ENCODE assay signal across 14 cellular contexts in the genomic region with DNA sequence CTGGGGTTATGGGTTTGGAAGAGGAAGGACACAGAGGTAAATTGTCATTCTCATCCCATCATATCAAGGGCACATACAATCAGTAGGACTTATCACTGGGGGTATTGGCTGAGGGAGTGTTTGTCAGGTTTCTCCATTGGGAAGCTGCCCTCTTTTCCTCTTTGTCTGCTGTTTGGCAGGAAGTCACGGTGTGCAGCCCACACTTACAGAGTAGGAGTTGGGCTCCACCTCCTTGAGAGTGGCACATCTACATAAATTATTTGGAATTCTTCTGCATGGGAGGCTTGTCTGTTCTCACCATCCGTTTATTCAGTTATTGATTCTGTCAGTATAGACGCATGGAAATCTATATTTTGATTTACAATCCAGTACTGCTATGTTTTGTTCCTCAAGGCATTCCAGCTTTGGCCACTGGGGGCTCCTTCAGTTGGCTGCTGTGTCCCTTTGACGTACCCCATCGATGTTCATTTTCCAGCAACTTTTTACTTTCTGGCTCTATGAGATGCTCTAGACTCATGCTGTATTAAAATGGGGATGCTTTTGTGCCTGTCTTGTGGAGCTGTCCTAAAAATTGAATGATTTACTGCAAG.
A peak's percentile ranks its signal among the peaks of the same experiment; 100 is the strongest.
DNase-seq lines count a peak whose midpoint lies in the region; ATAC-seq and TF ChIP-seq lines count a peak whose summit lies in the region.
"Had no signal": no experiment of that assay in that cellular context is flagged by ENCODE, and none has a peak within 500 bp of the region (broad histone marks: within the 10 kb centered on the region; RNA-seq: fewer than 3 reads in every experiment).

No MANE protein-coding gene starts in this region.

- peak; percentile 47 for TF ChIP-seq CTCF in MCF 10A (IDR thresholded peaks at IDR 0.05; ENCODE audit: unreplicated experiment)
- TF ChIP-seq CTCF in breast epithelium (IDR thresholded peaks at IDR 0.05) = peak in 1 of 3 donors; percentile 14
- TF ChIP-seq CTCF in RWPE2 (IDR thresholded peaks at IDR 0.05; ENCODE audit: poor library complexity, severe bottlenecking) = peak; percentile 45
- TF ChIP-seq CTCF in fibroblast of pulmonary artery (IDR thresholded peaks at IDR 0.05; ENCODE audit: low read length, missing control alignments) = peak; percentile 53
- peak; percentile 68 for TF ChIP-seq CTCF in type B pancreatic cell (conservative IDR thresholded peaks at IDR 0.05)

- no peaks in the 10 kb centered on the region for H3K9me3 Mint-ChIP-seq in MCF 10A (ENCODE audit: unreplicated experiment)
- no peaks in the 10 kb centered on the region for H3K9me3 Mint-ChIP-seq in type B pancreatic cell
- H3K9me3 Mint-ChIP-seq: activated naive CD4-positive, alpha-beta T cell treated with anti-CD3 and anti-CD28 coated beads, Interleukin-2, amount 50 U/mL, for 24 hours had no signal

- H3K4me3 ChIP-seq in breast epithelium (no peak overlapping the region), RWPE2 (ENCODE audit: severe bottlenecking) (no peak overlapping the region), fibroblast of pulmonary artery (replicated peaks; ENCODE audit: low read depth, low read length) (no peak overlapping the region)
- H3K4me3 ChIP-seq: heart left ventricle, suprapubic skin had no signal

- intact Hi-C loops in MCF 10A (cut with micrococcal nuclease) = no loop called here
- intact Hi-C loops in breast epithelium (cut with DNase I; ENCODE audit: low total_unique reads) = no loop called here

- ATAC-seq in RWPE2 (ENCODE audit: low read depth) (no peak), HG03571 (IDR thresholded peaks at IDR 0.05; ENCODE audit: unreplicated experiment) (no peak)
- ATAC-seq: heart left ventricle had no signal

- H3K9me3 ChIP-seq in breast epithelium (no peaks in the 10 kb centered on the region), RWPE2 (ENCODE audit: severe bottlenecking) (no peaks in the 10 kb centered on the region)
- H3K9me3 ChIP-seq: heart left ventricle, suprapubic skin had no signal

- no peak for TF ChIP-seq POLR2A in breast epithelium (IDR thresholded peaks at IDR 0.05)

- H3K4me1 ChIP-seq in breast epithelium = no peaks in the 10 kb centered on the region
- peaks cover 2% of the 10 kb centered on the region for H3K4me1 ChIP-seq in RWPE2 (ENCODE audit: insufficient read depth, poor library complexity, severe bottlenecking)

- POLR2A ChIA-PET in MCF 10A (lab: Yijun Ruan, JAX) = no interaction called here

- H3K27me3 Mint-ChIP-seq in MCF 10A (ENCODE audit: insufficient read depth, unreplicated experiment) (no peaks in the 10 kb centered on the region), type B pancreatic cell (peaks cover 4% of the 10 kb centered on the region)
- H3K27me3 Mint-ChIP-seq: activated naive CD4-positive, alpha-beta T cell treated with anti-CD3 and anti-CD28 coated beads, Interleukin-2, amount 50 U/mL, for 24 hours had no signal

- H3K36me3 ChIP-seq in breast epithelium = no peaks in the 10 kb centered on the region
- H3K36me3 ChIP-seq in RWPE2 (ENCODE audit: low read depth) = no peaks in the 10 kb centered on the region
- H3K36me3 ChIP-seq: heart left ventricle, suprapubic skin had no signal

- no peak overlapping the region for H3K4me3 Mint-ChIP-seq in MCF 10A (ENCODE audit: unreplicated experiment)
- H3K4me3 Mint-ChIP-seq in type B pancreatic cell = no peak overlapping the region
- H3K4me3 Mint-ChIP-seq: activated naive CD4-positive, alpha-beta T cell treated with anti-CD3 and anti-CD28 coated beads, Interleukin-2, amount 50 U/mL, for 24 hours had no signal

- DNase-seq in MCF 10A (ENCODE audit: unreplicated experiment) = no peak
- no peak for DNase-seq in breast epithelium (ENCODE audit: low spot score in 2 of 2)
- DNase-seq in RWPE2 (ENCODE audit: low spot score) = no peak
- no peak for DNase-seq in fibroblast of pulmonary artery (ENCODE audit: low read depth)
- DNase-seq in type B pancreatic cell (ENCODE audit: extremely low spot score, unreplicated experiment) = no peak
- DNase-seq in germinal center (ENCODE audit: low spot score) = no peak
- no peak for DNase-seq in activated T-cell treated with anti-CD3 and anti-CD28 coated beads, Interleukin-2, amount 50 U/mL, for 1 hour
- DNase-seq: ACHN; activated CD4-positive, alpha-beta T cell treated with anti-CD3 and anti-CD28 coated beads, Interleukin-2, amount 50 U/mL, for 1 hour; heart left ventricle; mesendoderm had no signal

- H3K27me3 ChIP-seq in breast epithelium = no peaks in the 10 kb centered on the region
- H3K27me3 ChIP-seq in RWPE2 (ENCODE audit: insufficient read depth, poor library complexity, severe bottlenecking) = no peaks in the 10 kb centered on the region
- H3K27me3 ChIP-seq: heart left ventricle, suprapubic skin had no signal

- H3K4me1 Mint-ChIP-seq in MCF 10A (ENCODE audit: insufficient read depth, unreplicated experiment) (peaks cover 2% of the 10 kb centered on the region), type B pancreatic cell (ENCODE audit: unreplicated experiment) (peaks cover 6% of the 10 kb centered on the region)

- no TSS peak for BruUV-seq in MCF 10A (replicated peaks; lab: Mats Ljungman, UMichigan)

- CTCF ChIA-PET in MCF 10A (lab: Yijun Ruan, JAX) = interaction anchor here (0.6 to 0.7 kb wide), 2 partner anchors 234 to 996 kb away, joined by 3 read pairs; no protein-coding TSS in a partner anchor

- H3K27ac Mint-ChIP-seq in MCF 10A (ENCODE audit: low read depth, unreplicated experiment) (no peak overlapping the region), type B pancreatic cell (peak overlapping the region; percentile 11)
- H3K27ac Mint-ChIP-seq: activated naive CD4-positive, alpha-beta T cell treated with anti-CD3 and anti-CD28 coated beads, Interleukin-2, amount 50 U/mL, for 24 hours had no signal

- H3K27ac ChIP-seq in breast epithelium (no peak overlapping the region), RWPE2 (ENCODE audit: poor library complexity, severe bottlenecking) (no peak overlapping the region)
- H3K27ac ChIP-seq: heart left ventricle, suprapubic skin had no signal

- H3K36me3 Mint-ChIP-seq in MCF 10A (ENCODE audit: insufficient read depth, unreplicated experiment) (no peaks in the 10 kb centered on the region), type B pancreatic cell (peaks cover 6% of the 10 kb centered on the region)
- H3K36me3 Mint-ChIP-seq: activated naive CD4-positive, alpha-beta T cell treated with anti-CD3 and anti-CD28 coated beads, Interleukin-2, amount 50 U/mL, for 24 hours had no signal
